In genomic region chr3:43638594-43639447, GRCh38 we compare ENCODE assay signal across 8 cellular contexts. TPM values are rescaled to one million over a fixed set of nuclear protein-coding genes. Genes with fewer than 3 reads are reported as not detected.
DNase-seq lines count a peak whose midpoint lies in the region; ATAC-seq, FAIRE-seq and TF ChIP-seq lines count a peak whose summit lies in the region.

No MANE protein-coding gene starts in this region.

- H3K4me1 ChIP-seq in DND-41 (ENCODE audit: insufficient read depth, low read length) (no peaks in the 10 kb centered on the region), H9 (ENCODE audit: insufficient read depth, low read length) (no peaks in the 10 kb centered on the region), mesenchymal stem cell (ENCODE audit: control insufficient read depth, insufficient read depth, low read depth, low read length) (peaks cover 4% of the 10 kb centered on the region), esophagus muscularis mucosa (peaks cover 0 to 8% (median 3%) of the 10 kb centered on the region in 4 donors)

- ATAC-seq in DND-41 (ENCODE audit: insufficient read depth, low read depth), result 0 out of 3 replicates have a peak, but pooled peaks have one; percentile 47
- ATAC-seq in HG02885 (IDR thresholded peaks at IDR 0.05; ENCODE audit: poor library complexity, unreplicated experiment), result no peak

- H2BK15ac ChIP-seq in H9 (ENCODE audit: low read depth, low read length) (no peak overlapping the region), mesenchymal stem cell (ENCODE audit: low read depth, poor library complexity, severe bottlenecking) (no peak overlapping the region)

- H2AFZ ChIP-seq in DND-41 (ENCODE audit: low read depth, low read length), result peak overlapping the region; percentile 2; the same call in 1 of the 2 replicates
- no peak overlapping the region for H2AFZ ChIP-seq in H9 (ENCODE audit: low read length)
- H2AFZ ChIP-seq in mesenchymal stem cell (ENCODE audit: low read depth, low read length), result no peak overlapping the region

- H2BK5ac ChIP-seq in H9 (ENCODE audit: insufficient read length, low read length) (no peak overlapping the region), mesenchymal stem cell (ENCODE audit: low read depth, low read length, poor library complexity, severe bottlenecking) (no peak overlapping the region)

- no peak overlapping the region for H3K18ac ChIP-seq in H9 (ENCODE audit: insufficient read length, low read depth, low read length)
- no peak overlapping the region for H3K18ac ChIP-seq in mesenchymal stem cell (ENCODE audit: low read depth in 1 of 2, low read length in 2 of 2)

- TF ChIP-seq EP300 in esophagus muscularis mucosa (IDR thresholded peaks at IDR 0.05), result no peak

- TF ChIP-seq CTCF in DND-41 (IDR thresholded peaks at IDR 0.05; ENCODE audit: borderline replicate concordance, extremely low read depth, low read length, poor library complexity, severe bottlenecking) (peak; percentile 39), H9 (conservative IDR thresholded peaks at IDR 0.05) (peak; percentile 63), bronchial epithelial cell (IDR thresholded peaks at IDR 0.05; ENCODE audit: insufficient read depth, low read length, severe bottlenecking) (peak; percentile 48), esophagus muscularis mucosa (IDR thresholded peaks at IDR 0.05) (no peak)

- H3K56ac ChIP-seq in H9 (ENCODE audit: insufficient read length, low read depth, low read length), result no peak overlapping the region

- no peak overlapping the region for H4K5ac ChIP-seq in H9 (ENCODE audit: insufficient read length, low read depth, low read length)

- H4K91ac ChIP-seq in H9 (ENCODE audit: insufficient read length, low read depth, low read length) (no peak overlapping the region), mesenchymal stem cell (ENCODE audit: low read length) (no peak overlapping the region)

- H3K36me3 Mint-ChIP-seq in H9 (ENCODE audit: insufficient read depth in 1 of 3, low read depth in 3 of 3), result no peaks in the 10 kb centered on the region

- H2AK5ac ChIP-seq in H9 (ENCODE audit: insufficient read length, low read length) (no peak overlapping the region), mesenchymal stem cell (ENCODE audit: low read length, severe bottlenecking) (no peak overlapping the region)

- H3K27me3 ChIP-seq in DND-41 (ENCODE audit: insufficient read depth, low read length, poor library complexity), result no peaks in the 10 kb centered on the region
- no peaks in the 10 kb centered on the region for H3K27me3 ChIP-seq in H9 (ENCODE audit: insufficient read depth, low read length)
- H3K27me3 ChIP-seq in bronchial epithelial cell (ENCODE audit: control insufficient read depth, insufficient read depth, low read length), result no peaks in the 10 kb centered on the region
- H3K27me3 ChIP-seq in mesenchymal stem cell (ENCODE audit: control insufficient read depth in 1 of 2, insufficient read depth in 1 of 2, low read length in 2 of 2), result no peaks in the 10 kb centered on the region
- H3K27me3 ChIP-seq in esophagus muscularis mucosa, result no peaks in the 10 kb centered on the region

- H2BK20ac ChIP-seq in H9 (ENCODE audit: low read depth, low read length, poor library complexity, severe bottlenecking), result no peak overlapping the region

- H3K4me2 ChIP-seq in DND-41 (ENCODE audit: insufficient read depth, low read length), result no peak overlapping the region
- H3K4me2 ChIP-seq in H9 (ENCODE audit: insufficient read depth, insufficient read length, low read length), result no peak overlapping the region
- H3K4me2 ChIP-seq in mesenchymal stem cell (ENCODE audit: low read length, poor library complexity, severe bottlenecking), result no peak overlapping the region

- H3K4me3 Mint-ChIP-seq in H9, result no peak overlapping the region

- H4K20me1 ChIP-seq in DND-41 (ENCODE audit: insufficient read depth, low read length), result no peaks in the 10 kb centered on the region; the same call in 1 of the 2 replicates
- H4K20me1 ChIP-seq in H9 (ENCODE audit: control insufficient read depth, insufficient read depth, insufficient read length), result no peaks in the 10 kb centered on the region

- H3K79me2 ChIP-seq in DND-41 (ENCODE audit: insufficient read depth, low read length) (no peaks in the 10 kb centered on the region), H9 (ENCODE audit: insufficient read depth, low read length) (no peaks in the 10 kb centered on the region)

- H3K23me2 ChIP-seq in H9 (ENCODE audit: insufficient read length, low read depth, low read length, poor library complexity, severe bottlenecking), result no peaks in the 10 kb centered on the region

- TF ChIP-seq POLR2A in esophagus muscularis mucosa (IDR thresholded peaks at IDR 0.05; ENCODE audit: low read depth), result no peak

- H2BK12ac ChIP-seq in H9 (ENCODE audit: insufficient read length, low read depth, low read length) (no peak overlapping the region), mesenchymal stem cell (ENCODE audit: low read length in 2 of 2) (no peak overlapping the region)

- DNase-seq in DND-41, result no peak
- peak; percentile 44 for DNase-seq in H9
- peak; percentile 79 for DNase-seq in RCC 7860 (ENCODE audit: low spot score)
- DNase-seq in bronchial epithelial cell (ENCODE audit: low read depth), result peak; percentile 58
- peak; percentile 41 for DNase-seq in stimulated activated CD4-positive, alpha-beta T cell treated with anti-CD3 and anti-CD28 coated beads, Interleukin-15, amount 100 ng/mL, for 24 hours
- DNase-seq in mesenchymal stem cell, result no peak
- DNase-seq in esophagus muscularis mucosa (ENCODE audit: extremely low spot score), result no peak

- H3K4ac ChIP-seq in H9 (ENCODE audit: low read depth, low read length), result no peak overlapping the region
- no peak overlapping the region for H3K4ac ChIP-seq in mesenchymal stem cell (ENCODE audit: low read depth in 1 of 2, low read length in 2 of 2)

- H3T11ph ChIP-seq in H9 (ENCODE audit: low read length), result no peak overlapping the region

- H3K36me3 ChIP-seq in DND-41 (ENCODE audit: insufficient read depth, low read length) (no peaks in the 10 kb centered on the region), bronchial epithelial cell (ENCODE audit: control insufficient read depth, insufficient read depth, low read length) (no peaks in the 10 kb centered on the region), mesenchymal stem cell (ENCODE audit: control insufficient read depth in 1 of 2, insufficient read depth in 2 of 2, low read depth in 1 of 2, low read length in 2 of 2) (no peaks in the 10 kb centered on the region), esophagus muscularis mucosa (no peaks in the 10 kb centered on the region)

- H3K27ac ChIP-seq in DND-41 (ENCODE audit: low read length), result no peak overlapping the region
- H3K27ac ChIP-seq in H9 (ENCODE audit: insufficient read length, low read depth, low read length), result no peak overlapping the region
- no peak overlapping the region for H3K27ac ChIP-seq in mesenchymal stem cell (ENCODE audit: low read length, poor library complexity, severe bottlenecking)
- H3K27ac ChIP-seq in esophagus muscularis mucosa (replicated peaks in 1 of 4), result no peak overlapping the region

- H2BK120ac ChIP-seq in H9 (ENCODE audit: low read depth, low read length, poor library complexity, severe bottlenecking), result no peak overlapping the region
- no peak overlapping the region for H2BK120ac ChIP-seq in mesenchymal stem cell (ENCODE audit: low read depth, low read length)

- H4K8ac ChIP-seq in H9 (replicated peaks; ENCODE audit: insufficient read length, low read depth, low read length), result no peak overlapping the region
- no peak overlapping the region for H4K8ac ChIP-seq in mesenchymal stem cell (ENCODE audit: low read length)

- H3K9ac ChIP-seq in DND-41 (ENCODE audit: low read depth, low read length), result no peak overlapping the region
- no peak overlapping the region for H3K9ac ChIP-seq in H9 (ENCODE audit: extremely low read depth, insufficient read length, low read length)
- H3K9ac ChIP-seq in mesenchymal stem cell (ENCODE audit: low read length), result no peak overlapping the region

- H3K4me3 ChIP-seq in DND-41 (ENCODE audit: low read depth in 1 of 2, low read length in 2 of 2) (no peak overlapping the region), bronchial epithelial cell (ENCODE audit: low read depth, low read length) (no peak overlapping the region), mesenchymal stem cell (ENCODE audit: insufficient read depth in 1 of 2, low read depth in 1 of 2, low read length in 2 of 2) (no peak overlapping the region), esophagus muscularis mucosa (no peak overlapping the region)

- no peak overlapping the region for H3K23ac ChIP-seq in H9 (ENCODE audit: insufficient read length, low read depth, low read length)
- H3K23ac ChIP-seq in mesenchymal stem cell (ENCODE audit: low read length in 2 of 2), result no peak overlapping the region

- H3K27me3 Mint-ChIP-seq in H9 (ENCODE audit: low read depth), result no peaks in the 10 kb centered on the region

- intact Hi-C loops in esophagus muscularis mucosa (cut with DNase I), result no loop called here

- H3K9me3 ChIP-seq in DND-41 (ENCODE audit: insufficient read depth, low read length, severe bottlenecking), result no peaks in the 10 kb centered on the region
- H3K9me3 ChIP-seq in H9 (ENCODE audit: control insufficient read depth, low read depth, low read length), result no peaks in the 10 kb centered on the region
- no peaks in the 10 kb centered on the region for H3K9me3 ChIP-seq in mesenchymal stem cell (ENCODE audit: control insufficient read depth, low read length)
- H3K9me3 ChIP-seq in esophagus muscularis mucosa, result no peaks in the 10 kb centered on the region

- H3K27ac Mint-ChIP-seq in H9, result peak overlapping the region in 1 of 3 experiments; percentile 9; a peak in 2 of 7 replicates

- peaks cover 9% of the 10 kb centered on the region in 2 experiments for H3K4me1 Mint-ChIP-seq in H9

- no CpG with 5 or more reads among the region's 9 CpGs for WGBS in H9 (ENCODE audit: extremely low coverage, insufficient read length, low lambda C conversion rate)
- WGBS in mesenchymal stem cell, result 68% methylated on average over 6 of the region's 9 CpGs
- 61% methylated on average over 9 of the region's 9 CpGs for WGBS in esophagus muscularis mucosa

- H3K79me1 ChIP-seq in H9 (ENCODE audit: insufficient read depth, low read depth, low read length, poor library complexity, severe bottlenecking), result no peaks in the 10 kb centered on the region
- no peaks in the 10 kb centered on the region for H3K79me1 ChIP-seq in mesenchymal stem cell (replicated peaks; ENCODE audit: low read length, poor library complexity, severe bottlenecking)

- H3K9me3 Mint-ChIP-seq in H9, result no peaks in the 10 kb centered on the region

- H3K14ac ChIP-seq in H9 (ENCODE audit: insufficient read depth, low read length), result no peak overlapping the region
- no peak overlapping the region for H3K14ac ChIP-seq in mesenchymal stem cell (ENCODE audit: low read length in 2 of 2)

- FAIRE-seq in RCC 7860 (lab: Jason Lieb, UNC) (peak; percentile 82), bronchial epithelial cell (lab: Jason Lieb, UNC) (no peak)

RNA-seq across cellular contexts. Expression of gene ANO10, which starts 17.0 kb away (rescaled TPM):
- total RNA-seq in H9 (2021) (32.3 and 38.7 TPM in 2 replicates), bronchial epithelial cell (25.6 and 25.8 TPM in 2 replicates), esophagus muscularis mucosa (10 to 100 TPM; 19.2 to 26.2 (median 24.0) TPM)
- 31.9 TPM for polyA plus RNA-seq in mesenchymal stem cell (2013, experiment 1 of 2)
- 34.1 TPM for polyA plus RNA-seq in mesenchymal stem cell (2013, experiment 2 of 2)

RNA-seq across cellular contexts. Expression of gene ABHD5, which starts 51.9 kb away (rescaled TPM):
- total RNA-seq in H9 (2021) (13.1 and 15.9 TPM in 2 replicates), bronchial epithelial cell (33.2 and 34.2 TPM in 2 replicates), esophagus muscularis mucosa (10 to 100 TPM; 22.3 to 40.3 (median 31.4) TPM)
- 11.5 TPM for polyA plus RNA-seq in mesenchymal stem cell (2013, experiment 1 of 2)
- polyA plus RNA-seq in mesenchymal stem cell (2013, experiment 2 of 2), result 11.7 TPM

Comparison
In these comparisons a context has a peak if more than half of its experiments do, and no peak if none do; other contexts are left out.
1. DNase-seq: peak in H9 (single experiment), RCC 7860 (single experiment), bronchial epithelial cell (single experiment) and stimulated activated CD4-positive, alpha-beta T cell treated with anti-CD3 and anti-CD28 coated beads, Interleukin-15, amount 100 ng/mL, for 24 hours (single experiment); none in DND-41 (single experiment), mesenchymal stem cell (single experiment) and esophagus muscularis mucosa (single experiment).
2. CTCF ChIP-seq: peak in DND-41 (single experiment), H9 (single experiment) and bronchial epithelial cell (single experiment); none in esophagus muscularis mucosa (0 of 3).